In the genomic region with DNA sequence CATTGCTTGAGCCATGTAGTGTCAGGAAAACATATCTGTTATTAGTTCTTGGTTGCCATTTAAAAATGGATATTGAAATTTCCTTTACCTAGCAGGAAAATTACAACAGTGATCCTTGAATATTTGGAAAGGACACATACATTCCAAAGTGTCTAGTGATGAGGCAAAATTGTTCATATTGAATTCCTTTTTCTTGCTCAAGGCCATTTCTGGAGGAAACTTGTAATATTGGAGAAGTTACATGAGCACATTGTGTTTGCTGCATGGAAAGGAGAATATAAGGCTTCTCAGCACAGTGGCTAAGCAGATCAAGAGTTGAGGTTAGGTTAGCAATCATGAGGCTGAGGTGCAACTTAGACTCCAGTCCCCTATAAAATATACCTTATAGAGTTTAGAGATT, we compare ENCODE assay signal across 18 cellular contexts.
"Had no signal": no experiment of that assay in that cellular context is flagged by ENCODE, and none has a peak within 500 bp of the region (broad histone marks: within the 10 kb centered on the region; RNA-seq: fewer than 3 reads in every experiment).

No MANE protein-coding gene starts in this region.

- H3K9me3 Mint-ChIP-seq: activated naive CD8-positive, alpha-beta T cell treated with anti-CD3 and anti-CD28 coated beads, Interleukin-2, amount 50 U/mL, for 24 hours; activated T-helper 2 cell treated with anti-CD3 and anti-CD28 coated beads, Interferon-gamma antibody, Interleukin-2, Interleukin-4, amounts not matched to agents 10 μg/mL and 5 μg/mL and 100 μg/mL, durations not matched to agents 14 hours and 24 hours and 36 hours; nephron progenitor cell had no signal

- H3K36me3 ChIP-seq: ascending aorta, breast epithelium, heart right ventricle, lower lobe of right lung had no signal

- H3K4me3 Mint-ChIP-seq: activated naive CD4-positive, alpha-beta T cell treated with anti-CD3 and anti-CD28 coated beads for 36 hours; activated naive CD8-positive, alpha-beta T cell treated with anti-CD3 and anti-CD28 coated beads, Interleukin-2, amount 50 U/mL, for 24 hours; nephron progenitor cell had no signal

- H3K27me3 ChIP-seq: ascending aorta, breast epithelium, heart right ventricle had no signal

- FAIRE-seq: endometrium, islet of Langerhans, urothelium cell line had no signal

- H3K27ac ChIP-seq: breast epithelium, heart right ventricle, lower lobe of right lung, VCaP had no signal

- DNase-seq: activated CD4-positive, alpha-beta T cell treated with anti-CD3 and anti-CD28 coated beads for 1 hour; activated CD4-positive, alpha-beta T cell treated with anti-CD3 and anti-CD28 coated beads, Interleukin-2, amount 50 U/mL, for 48 hours; activated naive CD4-positive, alpha-beta T cell treated with anti-CD3 and anti-CD28 coated beads for 36 hours; activated naive CD8-positive, alpha-beta T cell treated with anti-CD3 and anti-CD28 coated beads, Interleukin-2, amount 50 U/mL, for 24 hours; foreskin melanocyte; heart right ventricle; left colon; lower lobe of right lung; nephron progenitor cell; stimulated activated CD4-positive, alpha-beta T cell treated with anti-CD3 and anti-CD28 coated beads, Interleukin-1b, Interleukin-23, amount 100 ng/mL, for 48 hours had no signal

- H3K4me3 ChIP-seq: ascending aorta, breast epithelium, heart right ventricle, lower lobe of right lung had no signal

- H3K27ac Mint-ChIP-seq: activated naive CD4-positive, alpha-beta T cell treated with anti-CD3 and anti-CD28 coated beads for 36 hours; activated naive CD8-positive, alpha-beta T cell treated with anti-CD3 and anti-CD28 coated beads, Interleukin-2, amount 50 U/mL, for 24 hours; activated T-helper 2 cell treated with anti-CD3 and anti-CD28 coated beads, Interferon-gamma antibody, Interleukin-2, Interleukin-4, amounts not matched to agents 10 μg/mL and 5 μg/mL and 100 μg/mL, durations not matched to agents 14 hours and 24 hours and 36 hours; nephron progenitor cell had no signal

- H3K4me1 Mint-ChIP-seq: nephron progenitor cell had no signal

- H3K9me3 ChIP-seq: ascending aorta, breast epithelium, heart right ventricle, lower lobe of right lung had no signal

- ATAC-seq: activated naive CD8-positive, alpha-beta T cell treated with anti-CD3 and anti-CD28 coated beads, Interleukin-2, amount 50 U/mL, for 24 hours; heart right ventricle; left colon; lower lobe of right lung; sciatic nerve had no signal

- H3K4me1 ChIP-seq: breast epithelium had no signal
